ENCODE assay signal across 12 cellular contexts in genomic region chr20:58716476-58717277, GRCh38. TPM values are rescaled to one million over a fixed set of nuclear protein-coding genes. Genes with fewer than 3 reads are reported as not detected.
DNase-seq lines count a peak whose midpoint lies in the region; ATAC-seq and TF ChIP-seq lines count a peak whose summit lies in the region.
"Had no signal": no experiment of that assay in that cellular context is flagged by ENCODE, and none has a peak within 500 bp of the region (broad histone marks: within the 10 kb centered on the region; RNA-seq: fewer than 3 reads in every experiment).

No MANE protein-coding gene starts in this region.

- 71 to 81% (median 75%) methylated on average over 5 to 23 of the region's 23 CpGs for WGBS in adrenal gland, 4 donors

- H3K4me1 ChIP-seq in adrenal gland (replicated peaks in 1 of 2) = no peaks in the 10 kb centered on the region

- intact Hi-C loops in adrenal gland (cut with DNase I) = no loop called here

- peak; percentile 8 for ATAC-seq in activated naive CD8-positive, alpha-beta T cell treated with anti-CD3 and anti-CD28 coated beads, Interleukin-2, amount 10 ng/mL, durations not matched to agents 7 days and 5 days (ENCODE audit: low read depth)
- no peak for ATAC-seq in activated naive CD8-positive, alpha-beta T cell treated with anti-CD3 and anti-CD28 coated beads, Interleukin-2, amount 50 U/mL, for 24 hours
- ATAC-seq in left lobe of liver (no peak), GM21390 (IDR thresholded peaks at IDR 0.05; ENCODE audit: unreplicated experiment) (no peak), HG02588 (IDR thresholded peaks at IDR 0.05; ENCODE audit: unreplicated experiment) (no peak), GM18511 (IDR thresholded peaks at IDR 0.05; ENCODE audit: unreplicated experiment) (no peak)
- ATAC-seq: T-cell had no signal

- no peak overlapping the region for H3K27ac Mint-ChIP-seq in activated naive CD8-positive, alpha-beta T cell treated with anti-CD3 and anti-CD28 coated beads, Interleukin-2, amount 10 ng/mL, durations not matched to agents 7 days and 5 days
- H3K27ac Mint-ChIP-seq in activated naive CD8-positive, alpha-beta T cell treated with anti-CD3 and anti-CD28 coated beads, Interleukin-2, amount 50 U/mL, for 24 hours = no peak overlapping the region
- H3K27ac Mint-ChIP-seq: T-cell had no signal

- no peaks in the 10 kb centered on the region for H3K4me1 Mint-ChIP-seq in activated naive CD8-positive, alpha-beta T cell treated with anti-CD3 and anti-CD28 coated beads, Interleukin-2, amount 10 ng/mL, durations not matched to agents 7 days and 5 days
- no peaks in the 10 kb centered on the region for H3K4me1 Mint-ChIP-seq in activated naive CD8-positive, alpha-beta T cell treated with anti-CD3 and anti-CD28 coated beads, Interleukin-2, amount 50 U/mL, for 24 hours
- H3K4me1 Mint-ChIP-seq: T-cell had no signal

- H3K9me3 Mint-ChIP-seq in activated naive CD8-positive, alpha-beta T cell treated with anti-CD3 and anti-CD28 coated beads, Interleukin-2, amount 10 ng/mL, durations not matched to agents 7 days and 5 days = no peaks in the 10 kb centered on the region
- H3K9me3 Mint-ChIP-seq in activated naive CD8-positive, alpha-beta T cell treated with anti-CD3 and anti-CD28 coated beads, Interleukin-2, amount 50 U/mL, for 24 hours = no peaks in the 10 kb centered on the region
- H3K9me3 Mint-ChIP-seq: T-cell had no signal

- no peak for DNase-seq in activated naive CD8-positive, alpha-beta T cell treated with anti-CD3 and anti-CD28 coated beads, Interleukin-2, amount 10 ng/mL, durations not matched to agents 7 days and 5 days
- DNase-seq in activated naive CD8-positive, alpha-beta T cell treated with anti-CD3 and anti-CD28 coated beads, Interleukin-2, amount 50 U/mL, for 24 hours = no peak
- DNase-seq in adrenal gland (peak in 5 of 7 donors; percentile 1 to 48 (median 14)), left lobe of liver (ENCODE audit: low spot score) (peak; percentile 43), GM19238 (ENCODE audit: insufficient read length, low spot score) (no peak)
- DNase-seq: effector CD8-positive, alpha-beta T cell; GM23248; NCI-H2171 had no signal

- no peak for TF ChIP-seq CTCF in adrenal gland (IDR thresholded peaks at IDR 0.05)

- no peak overlapping the region for H3K4me3 Mint-ChIP-seq in activated naive CD8-positive, alpha-beta T cell treated with anti-CD3 and anti-CD28 coated beads, Interleukin-2, amount 10 ng/mL, durations not matched to agents 7 days and 5 days
- no peak overlapping the region for H3K4me3 Mint-ChIP-seq in activated naive CD8-positive, alpha-beta T cell treated with anti-CD3 and anti-CD28 coated beads, Interleukin-2, amount 50 U/mL, for 24 hours
- H3K4me3 Mint-ChIP-seq: T-cell had no signal

- no peaks in the 10 kb centered on the region for H3K36me3 ChIP-seq in adrenal gland (replicated peaks in 1 of 2)

- no peaks in the 10 kb centered on the region for H3K9me3 ChIP-seq in adrenal gland (replicated peaks in 1 of 3)

- no peak overlapping the region for H3K27ac ChIP-seq in adrenal gland
- H3K27ac ChIP-seq: GM23248 had no signal

- H3K36me3 Mint-ChIP-seq in activated naive CD8-positive, alpha-beta T cell treated with anti-CD3 and anti-CD28 coated beads, Interleukin-2, amount 10 ng/mL, durations not matched to agents 7 days and 5 days = no peaks in the 10 kb centered on the region
- H3K36me3 Mint-ChIP-seq in activated naive CD8-positive, alpha-beta T cell treated with anti-CD3 and anti-CD28 coated beads, Interleukin-2, amount 50 U/mL, for 24 hours (ENCODE audit: low read depth) = no peaks in the 10 kb centered on the region
- H3K36me3 Mint-ChIP-seq: T-cell had no signal

- H3K4me3 ChIP-seq in adrenal gland = no peak overlapping the region
- H3K4me3 ChIP-seq: GM23248 had no signal

- POLR2A ChIA-PET in activated naive CD8-positive, alpha-beta T cell treated with anti-CD3 and anti-CD28 coated beads, Interleukin-2, amount 10 ng/mL, durations not matched to agents 7 days and 5 days (lab: Charles Lee) = interaction anchor here (1.4 kb wide), 1 partner anchor 65 kb away, joined by 4 read pairs; no protein-coding TSS in a partner anchor

- TF ChIP-seq POLR2A in adrenal gland (IDR thresholded peaks at IDR 0.05) = no peak

- no peaks in the 10 kb centered on the region for H3K27me3 ChIP-seq in adrenal gland

- H3K27me3 Mint-ChIP-seq in activated naive CD8-positive, alpha-beta T cell treated with anti-CD3 and anti-CD28 coated beads, Interleukin-2, amount 10 ng/mL, durations not matched to agents 7 days and 5 days = peaks cover 3% of the 10 kb centered on the region
- H3K27me3 Mint-ChIP-seq in activated naive CD8-positive, alpha-beta T cell treated with anti-CD3 and anti-CD28 coated beads, Interleukin-2, amount 50 U/mL, for 24 hours = peaks cover 3% of the 10 kb centered on the region

RNA-seq across cellular contexts. Expression of gene NPEPL1, which starts 24.1 kb away (rescaled TPM):
- total RNA-seq in activated naive CD8-positive, alpha-beta T cell treated with anti-CD3 and anti-CD28 coated beads, Interleukin-2, amount 10 ng/mL, durations not matched to agents 7 days and 5 days = 10 to 100 TPM; 37.8 to 41.3 TPM
- total RNA-seq in adrenal gland (10 to 100 TPM; 16.1 to 63.5 (median 35.2) TPM), left lobe of liver (12.8 TPM)
- polyA plus RNA-seq in adrenal gland = 100 to 1,000 TPM in 2 of 3 donors, 1 to 10 TPM in 1; 9.3 to 158 (median 104) TPM

Comparison
In these comparisons a context has a peak if more than half of its experiments do, and no peak if none do; other contexts are left out.
1. DNase-seq: peak in adrenal gland (5 of 7) and left lobe of liver (single experiment); none in activated naive CD8-positive, alpha-beta T cell treated with anti-CD3 and anti-CD28 coated beads, Interleukin-2, amount 10 ng/mL, durations not matched to agents 7 days and 5 days (single experiment), activated naive CD8-positive, alpha-beta T cell treated with anti-CD3 and anti-CD28 coated beads, Interleukin-2, amount 50 U/mL, for 24 hours (single experiment) and GM19238 (single experiment).